Comparison of ENCODE assay signal across 16 cellular contexts in genomic region chr1:162724583-162725120, GRCh38.
"Had no signal": no experiment of that assay in that cellular context is flagged by ENCODE, and none has a peak within 500 bp of the region (broad histone marks: within the 10 kb centered on the region; RNA-seq: fewer than 3 reads in every experiment).

No MANE protein-coding gene starts in this region.

- H3K9ac ChIP-seq: parathyroid adenoma had no signal

- DNase-seq: activated CD4-positive, alpha-beta T cell treated with anti-CD3 and anti-CD28 coated beads for 4 hours; activated CD8-positive, alpha-beta T cell treated with anti-CD3 and anti-CD28 coated beads, Interleukin-2, amount 10 ng/mL, durations not matched to agents 7 days and 5 days; activated naive CD8-positive, alpha-beta T cell treated with anti-CD3 and anti-CD28 coated beads, Interleukin-2, amount 10 ng/mL, durations not matched to agents 7 days and 5 days; dermis blood vessel endothelial cell; effector memory CD8-positive, alpha-beta T cell; left colon; naive B cell; retina; uterus had no signal

- H3K27ac ChIP-seq: parathyroid adenoma, tibial nerve, uterus had no signal

- H3K27ac Mint-ChIP-seq: activated CD8-positive, alpha-beta T cell treated with anti-CD3 and anti-CD28 coated beads, Interleukin-2, amount 10 ng/mL, durations not matched to agents 7 days and 5 days; activated naive CD8-positive, alpha-beta T cell treated with anti-CD3 and anti-CD28 coated beads, Interleukin-2, amount 10 ng/mL, durations not matched to agents 7 days and 5 days; activated T-helper 1 cell treated with anti-CD3 and anti-CD28 coated beads, Interleukin-12 subunit alpha, Interleukin-12 subunit beta, Interleukin-2, Interleukin-4 antibody, amounts not matched to agents 30 ng/mL and 10 ng/mL and 1 ng/mL, durations not matched to agents 14 hours and 24 hours and 36 hours; effector memory CD8-positive, alpha-beta T cell; naive B cell; stimulated activated memory B cell treated with anti-CD40 and anti-IgM and Interleukin-4, amounts not matched to agents 10 μg/mL and 1 μg/mL and 100 μg/mL, for 72 hours; T-helper 1 cell treated with Interleukin-12 subunit alpha and Interleukin-12 subunit beta and Interleukin-4 antibody, amounts not matched to agents 30 μg/mL and 1 μg/mL, for 36 hours; WTC11 had no signal

- H3K9me3 Mint-ChIP-seq: activated naive CD8-positive, alpha-beta T cell treated with anti-CD3 and anti-CD28 coated beads, Interleukin-2, amount 10 ng/mL, durations not matched to agents 7 days and 5 days; activated T-helper 1 cell treated with anti-CD3 and anti-CD28 coated beads, Interleukin-12 subunit alpha, Interleukin-12 subunit beta, Interleukin-2, Interleukin-4 antibody, amounts not matched to agents 30 ng/mL and 10 ng/mL and 1 ng/mL, durations not matched to agents 14 hours and 24 hours and 36 hours; effector memory CD8-positive, alpha-beta T cell; stimulated activated memory B cell treated with anti-CD40 and anti-IgM and Interleukin-4, amounts not matched to agents 10 μg/mL and 1 μg/mL and 100 μg/mL, for 72 hours; T-helper 1 cell treated with Interleukin-12 subunit alpha and Interleukin-12 subunit beta and Interleukin-4 antibody, amounts not matched to agents 30 μg/mL and 1 μg/mL, for 36 hours; WTC11 had no signal

- H3K4me3 ChIP-seq: lung, tibial nerve, uterus had no signal

- H3K9me3 ChIP-seq: tibial nerve, uterus had no signal

- H3K27me3 ChIP-seq: tibial nerve, uterus had no signal

- H3K4me1 ChIP-seq: parathyroid adenoma, tibial nerve had no signal

- H3K36me3 Mint-ChIP-seq: activated naive CD8-positive, alpha-beta T cell treated with anti-CD3 and anti-CD28 coated beads, Interleukin-2, amount 10 ng/mL, durations not matched to agents 7 days and 5 days; naive B cell; stimulated activated memory B cell treated with anti-CD40 and anti-IgM and Interleukin-4, amounts not matched to agents 10 μg/mL and 1 μg/mL and 100 μg/mL, for 72 hours; WTC11 had no signal

- ATAC-seq: activated CD8-positive, alpha-beta T cell treated with anti-CD3 and anti-CD28 coated beads, Interleukin-2, amount 10 ng/mL, durations not matched to agents 7 days and 5 days; effector memory CD8-positive, alpha-beta T cell; left colon; stimulated activated memory B cell treated with anti-CD40 and anti-IgM and Interleukin-4, amounts not matched to agents 10 μg/mL and 1 μg/mL and 100 μg/mL, for 72 hours; WTC11 had no signal

- H3K27me3 Mint-ChIP-seq: activated naive CD8-positive, alpha-beta T cell treated with anti-CD3 and anti-CD28 coated beads, Interleukin-2, amount 10 ng/mL, durations not matched to agents 7 days and 5 days; effector memory CD8-positive, alpha-beta T cell had no signal

- H3K4me1 Mint-ChIP-seq: activated naive CD8-positive, alpha-beta T cell treated with anti-CD3 and anti-CD28 coated beads, Interleukin-2, amount 10 ng/mL, durations not matched to agents 7 days and 5 days; naive B cell; stimulated activated memory B cell treated with anti-CD40 and anti-IgM and Interleukin-4, amounts not matched to agents 10 μg/mL and 1 μg/mL and 100 μg/mL, for 72 hours had no signal

- H2AFZ ChIP-seq: parathyroid adenoma had no signal

- H3K4me3 Mint-ChIP-seq: activated CD8-positive, alpha-beta T cell treated with anti-CD3 and anti-CD28 coated beads, Interleukin-2, amount 10 ng/mL, durations not matched to agents 7 days and 5 days; activated naive CD8-positive, alpha-beta T cell treated with anti-CD3 and anti-CD28 coated beads, Interleukin-2, amount 10 ng/mL, durations not matched to agents 7 days and 5 days; activated T-helper 1 cell treated with anti-CD3 and anti-CD28 coated beads, Interleukin-12 subunit alpha, Interleukin-12 subunit beta, Interleukin-2, Interleukin-4 antibody, amounts not matched to agents 30 ng/mL and 10 ng/mL and 1 ng/mL, durations not matched to agents 14 hours and 24 hours and 36 hours; effector memory CD8-positive, alpha-beta T cell; naive B cell; stimulated activated memory B cell treated with anti-CD40 and anti-IgM and Interleukin-4, amounts not matched to agents 10 μg/mL and 1 μg/mL and 100 μg/mL, for 72 hours; T-helper 1 cell treated with Interleukin-12 subunit alpha and Interleukin-12 subunit beta and Interleukin-4 antibody, amounts not matched to agents 30 μg/mL and 1 μg/mL, for 36 hours; WTC11 had no signal

- H3K36me3 ChIP-seq: tibial nerve, uterus had no signal
